In the genomic region with DNA sequence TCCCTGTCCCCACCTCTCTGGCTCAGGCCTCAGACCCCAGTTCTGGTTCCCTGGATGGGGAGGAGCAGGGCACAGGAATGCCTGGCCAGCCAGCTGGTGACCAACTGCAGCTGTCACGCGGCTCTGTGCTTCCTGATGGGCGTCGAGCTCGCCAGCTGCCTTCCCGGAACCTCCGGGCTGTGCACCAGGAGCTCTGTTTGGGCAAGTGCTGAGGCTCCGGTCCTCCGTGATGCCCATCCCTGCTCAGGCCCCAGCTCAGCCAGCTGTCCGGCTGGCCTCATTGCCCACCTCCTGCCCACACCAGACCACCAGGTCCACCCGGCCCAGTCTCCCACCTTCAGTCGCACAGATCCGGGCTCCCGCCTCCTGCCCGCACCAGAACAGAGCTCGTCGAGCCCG, we compare ENCODE assay signal across 11 cellular contexts. TPM values are rescaled to one million over a fixed set of nuclear protein-coding genes. Genes with fewer than 3 reads are reported as not detected.
DNase-seq lines count a peak whose midpoint lies in the region; ATAC-seq and TF ChIP-seq lines count a peak whose summit lies in the region.
"Had no signal": no experiment of that assay in that cellular context is flagged by ENCODE, and none has a peak within 500 bp of the region (broad histone marks: within the 10 kb centered on the region; RNA-seq: fewer than 3 reads in every experiment).

No MANE protein-coding gene starts in this region.

- CTCF ChIA-PET in activated CD4-positive, alpha-beta T cell treated with anti-CD3 and anti-CD28 coated beads, Interleukin-2, amount 10 ng/mL, durations not matched to agents 7 days and 5 days (lab: Charles Lee): interaction anchor here (0.8 to 12.6 kb wide), 5 partner anchors 8 to 240 kb away, joined by 3 to 135 read pairs (median 6); no protein-coding TSS in a partner anchor

- no CpG with 5 or more reads among the region's 18 CpGs for WGBS in gastroesophageal sphincter (ENCODE audit: low coverage in 1 of 2), 2 donors

- H3K27ac Mint-ChIP-seq in activated CD4-positive, alpha-beta T cell treated with anti-CD3 and anti-CD28 coated beads, Interleukin-2, amount 10 ng/mL, durations not matched to agents 7 days and 5 days: peak overlapping the region; percentile 13
- peak overlapping the region; percentile 78 to 98 (median 88) for H3K27ac Mint-ChIP-seq in nephron

- H3K27me3 ChIP-seq in gastroesophageal sphincter: no peaks in the 10 kb centered on the region

- peak overlapping the region; percentile 82 to 94 (median 92) for H3K27ac ChIP-seq in gastroesophageal sphincter

- peaks cover 47% of the 10 kb centered on the region for H3K4me1 Mint-ChIP-seq in activated CD4-positive, alpha-beta T cell treated with anti-CD3 and anti-CD28 coated beads, Interleukin-2, amount 10 ng/mL, durations not matched to agents 7 days and 5 days
- peaks cover 74% of the 10 kb centered on the region for H3K4me1 Mint-ChIP-seq in nephron

- TF ChIP-seq CTCF in gastroesophageal sphincter (IDR thresholded peaks at IDR 0.05) (no peak), nephron (IDR thresholded peaks at IDR 0.05; ENCODE audit: unreplicated experiment in 3 of 3) (no peak)

- no peaks in the 10 kb centered on the region for H3K9me3 Mint-ChIP-seq in activated CD4-positive, alpha-beta T cell treated with anti-CD3 and anti-CD28 coated beads, Interleukin-2, amount 10 ng/mL, durations not matched to agents 7 days and 5 days
- no peaks in the 10 kb centered on the region for H3K9me3 Mint-ChIP-seq in nephron
- H3K9me3 Mint-ChIP-seq: effector memory CD8-positive, alpha-beta T cell; naive thymus-derived CD4-positive, alpha-beta T cell had no signal

- peaks cover 0 to 39% of the 10 kb centered on the region in 2 donors for H3K36me3 ChIP-seq in gastroesophageal sphincter

- H3K4me1 ChIP-seq in gastroesophageal sphincter: peaks cover 0 to 87% (median 56%) of the 10 kb centered on the region in 3 donors

- H3K36me3 Mint-ChIP-seq in activated CD4-positive, alpha-beta T cell treated with anti-CD3 and anti-CD28 coated beads, Interleukin-2, amount 10 ng/mL, durations not matched to agents 7 days and 5 days (ENCODE audit: low read depth): peaks cover 32% of the 10 kb centered on the region
- peaks cover 20% of the 10 kb centered on the region for H3K36me3 Mint-ChIP-seq in nephron (ENCODE audit: low read depth)

- no peaks in the 10 kb centered on the region for H3K9me3 ChIP-seq in gastroesophageal sphincter

- peak in 1 of 2 donors; percentile 22 for TF ChIP-seq POLR2A in gastroesophageal sphincter (IDR thresholded peaks at IDR 0.05)

- no peak for TF ChIP-seq EP300 in gastroesophageal sphincter (IDR thresholded peaks at IDR 0.05)

- ATAC-seq in gastroesophageal sphincter: peak; percentile 8
- no peak for ATAC-seq in HG03571 (IDR thresholded peaks at IDR 0.05; ENCODE audit: unreplicated experiment)
- no peak for ATAC-seq in HG03025 (IDR thresholded peaks at IDR 0.05; ENCODE audit: low FRiP score, unreplicated experiment)
- ATAC-seq: effector memory CD8-positive, alpha-beta T cell had no signal

- H3K4me3 Mint-ChIP-seq in activated CD4-positive, alpha-beta T cell treated with anti-CD3 and anti-CD28 coated beads, Interleukin-2, amount 10 ng/mL, durations not matched to agents 7 days and 5 days: no peak overlapping the region
- peak overlapping the region in 2 of 3 experiments; percentile 61 to 72 for H3K4me3 Mint-ChIP-seq in nephron
- H3K4me3 Mint-ChIP-seq: effector memory CD8-positive, alpha-beta T cell had no signal

- POLR2A ChIA-PET in activated CD4-positive, alpha-beta T cell treated with anti-CD3 and anti-CD28 coated beads, Interleukin-2, amount 10 ng/mL, durations not matched to agents 7 days and 5 days (lab: Charles Lee): interaction anchor here (1.2 kb wide), 2 partner anchors 13 to 17 kb away, joined by 3 to 7 read pairs; no protein-coding TSS in a partner anchor

- H3K4me3 ChIP-seq in gastroesophageal sphincter: peak overlapping the region in 1 of 2 donors; percentile 80

- no peaks in the 10 kb centered on the region for H3K27me3 Mint-ChIP-seq in activated CD4-positive, alpha-beta T cell treated with anti-CD3 and anti-CD28 coated beads, Interleukin-2, amount 10 ng/mL, durations not matched to agents 7 days and 5 days
- H3K27me3 Mint-ChIP-seq in nephron (ENCODE audit: low read depth): no peaks in the 10 kb centered on the region
- H3K27me3 Mint-ChIP-seq: effector memory CD8-positive, alpha-beta T cell; naive thymus-derived CD4-positive, alpha-beta T cell had no signal

- DNase-seq in activated CD4-positive, alpha-beta T cell treated with anti-CD3 and anti-CD28 coated beads, Interleukin-2, amount 10 ng/mL, durations not matched to agents 7 days and 5 days: no peak
- no peak for DNase-seq in activated CD4-positive, alpha-beta T cell treated with anti-CD3 and anti-CD28 coated beads for 1 hour
- DNase-seq in ureter (ENCODE audit: low spot score) (peak; percentile 74), NCI-H1105 treated with DMSO at 0.1 percent for 48 hours (lab: John Stamatoyannopoulos, UW) (no peak)
- DNase-seq: effector memory CD8-positive, alpha-beta T cell; MM.1S; naive thymus-derived CD4-positive, alpha-beta T cell had no signal

RNA-seq across cellular contexts. Expression of gene IFFO1, which starts 4.8 kb away (rescaled TPM):
- total RNA-seq in activated CD4-positive, alpha-beta T cell treated with anti-CD3 and anti-CD28 coated beads, Interleukin-2, amount 10 ng/mL, durations not matched to agents 7 days and 5 days: 10 to 100 TPM; 28.3 to 30.4 TPM
- total RNA-seq in gastroesophageal sphincter: 10 to 100 TPM; 16.9 to 27.4 (median 22.1) TPM
- total RNA-seq in ureter: 13.7 TPM

RNA-seq across cellular contexts. Expression of gene GAPDH, which starts 16.7 kb away (rescaled TPM):
- 1,000 to 10,000 TPM; 4,459 to 4,958 TPM for total RNA-seq in activated CD4-positive, alpha-beta T cell treated with anti-CD3 and anti-CD28 coated beads, Interleukin-2, amount 10 ng/mL, durations not matched to agents 7 days and 5 days
- total RNA-seq in gastroesophageal sphincter: 1,000 to 10,000 TPM; 1,868 to 3,239 (median 2,463) TPM
- total RNA-seq in ureter: 2,120 TPM

RNA-seq across cellular contexts. Expression of gene NOP2, which starts 17.0 kb away (rescaled TPM):
- 10 to 100 TPM; 74.1 to 76.4 TPM for total RNA-seq in activated CD4-positive, alpha-beta T cell treated with anti-CD3 and anti-CD28 coated beads, Interleukin-2, amount 10 ng/mL, durations not matched to agents 7 days and 5 days
- total RNA-seq in gastroesophageal sphincter (10 to 100 TPM; 22.5 to 49.8 (median 26.8) TPM), ureter (51.7 TPM)

RNA-seq across cellular contexts. Expression of gene CHD4, which starts 56.1 kb away (rescaled TPM):
- 100 to 1,000 TPM; 262 to 263 TPM for total RNA-seq in activated CD4-positive, alpha-beta T cell treated with anti-CD3 and anti-CD28 coated beads, Interleukin-2, amount 10 ng/mL, durations not matched to agents 7 days and 5 days
- total RNA-seq in gastroesophageal sphincter: 100 to 1,000 TPM; 133 to 266 (median 219) TPM
- total RNA-seq in ureter: 232 TPM

RNA-seq across cellular contexts. Expression of gene NCAPD2, which starts 57.2 kb away (rescaled TPM):
- 100 to 1,000 TPM; 191 to 202 TPM for total RNA-seq in activated CD4-positive, alpha-beta T cell treated with anti-CD3 and anti-CD28 coated beads, Interleukin-2, amount 10 ng/mL, durations not matched to agents 7 days and 5 days
- 10 to 100 TPM; 21.2 to 28.0 (median 24.8) TPM for total RNA-seq in gastroesophageal sphincter
- 24.0 TPM for total RNA-seq in ureter
